1 cellular context compared by ENCODE assay signal in genomic region chr11:92222701-92223100, GRCh38.
TF ChIP-seq lines count a peak whose summit lies in the region.

No MANE protein-coding gene starts in this region.

TF ChIP-seq in GM23338, 12 proteins besides CTCF, POLR2A, EP300 and RAD21 (continued from another document):
- TF ChIP-seq REST (IDR thresholded peaks at IDR 0.05; ENCODE audit: unreplicated experiment) (no peak), ZNF114 (CRISPR knock-in tag; IDR thresholded peaks at IDR 0.05) (no peak)
